In the genomic region with DNA sequence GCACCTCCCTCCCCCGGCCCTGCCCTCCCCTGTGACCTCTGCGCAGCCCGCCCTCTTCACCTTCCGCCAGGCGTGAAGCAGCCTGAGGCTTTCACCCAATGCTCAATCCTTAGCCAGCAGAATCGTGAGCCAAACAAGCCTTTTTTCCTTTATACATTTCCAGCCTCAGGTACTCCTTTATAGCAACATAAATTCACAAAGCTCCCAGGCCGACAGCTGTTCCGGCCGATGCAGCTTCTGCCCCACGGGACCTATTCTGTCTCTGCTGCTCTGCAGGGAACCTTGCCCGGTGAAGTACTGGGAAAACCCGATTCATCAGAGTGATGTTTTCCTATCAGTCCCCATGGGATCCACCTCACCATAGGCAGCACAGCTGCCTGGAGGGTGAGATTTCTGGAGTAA, we compare ENCODE assay signal across 16 cellular contexts.
DNase-seq lines count a peak whose midpoint lies in the region; ATAC-seq and TF ChIP-seq lines count a peak whose summit lies in the region.
"Had no signal": no experiment of that assay in that cellular context is flagged by ENCODE, and none has a peak within 500 bp of the region (broad histone marks: within the 10 kb centered on the region; RNA-seq: fewer than 3 reads in every experiment).

No MANE protein-coding gene starts in this region.

- H3K27ac ChIP-seq in esophagus squamous epithelium (peak overlapping the region; percentile 1 to 77 (median 60)), parathyroid adenoma (no peak overlapping the region), tibial artery (no peak overlapping the region)
- H3K27ac ChIP-seq: foreskin keratinocyte, RWPE1 had no signal

- WGBS in esophagus squamous epithelium, 2 donors: 35 to 54% methylated on average over 11 to 12 of the region's 12 CpGs

- H3K9me3 ChIP-seq in esophagus squamous epithelium (no peaks in the 10 kb centered on the region), parathyroid adenoma (ENCODE audit: control insufficient read depth, low read length) (no peaks in the 10 kb centered on the region), tibial artery (no peaks in the 10 kb centered on the region)
- H3K9me3 ChIP-seq: MG63, prostate gland had no signal

- peak overlapping the region in 1 of 2 donors; percentile 46 for H3K4me3 Mint-ChIP-seq in CD14-positive monocyte

- H3K4me1 ChIP-seq in esophagus squamous epithelium (peaks cover 0 to 29% (median 11%) of the 10 kb centered on the region in 3 donors), parathyroid adenoma (peaks cover 5% of the 10 kb centered on the region), tibial artery (peaks cover 0 to 6% (median 0%) of the 10 kb centered on the region in 4 donors)
- H3K4me1 ChIP-seq: prostate gland had no signal

- peaks cover 93 to 95% of the 10 kb centered on the region in 2 donors for H3K36me3 Mint-ChIP-seq in CD14-positive monocyte

- DNase-seq in CD14-positive monocyte (ENCODE audit: low spot score) (peak; percentile 18), NCI-H1092 treated with DMSO at 0.1 percent for 48 hours (lab: John Stamatoyannopoulos, UW) (peak; percentile 73), esophagus squamous epithelium (lab: John Stamatoyannopoulos, UW) (no peak), tibial artery (no peak)
- DNase-seq: activated CD4-positive, alpha-beta T cell treated with anti-CD3 and anti-CD28 coated beads for 4 hours; amygdala; foreskin keratinocyte; mammary epithelial cell; MG63 had no signal

- peaks cover 0 to 6% (median 2%) of the 10 kb centered on the region in 7 donors for H3K9me3 Mint-ChIP-seq in CD14-positive monocyte

- no peak for ATAC-seq in HG02642 (IDR thresholded peaks at IDR 0.05; ENCODE audit: poor library complexity, unreplicated experiment)
- no peak for ATAC-seq in GM19035 (IDR thresholded peaks at IDR 0.05; ENCODE audit: unreplicated experiment)
- no peak for ATAC-seq in GM18861 (IDR thresholded peaks at IDR 0.05; ENCODE audit: unreplicated experiment)
- ATAC-seq: foreskin keratinocyte, HCT116 had no signal

- TF ChIP-seq CTCF in CD14-positive monocyte (IDR thresholded peaks at IDR 0.05) (no peak), esophagus squamous epithelium (IDR thresholded peaks at IDR 0.05) (no peak), parathyroid adenoma (IDR thresholded peaks at IDR 0.05) (no peak), tibial artery (IDR thresholded peaks at IDR 0.05) (no peak)

- H3K4me1 Mint-ChIP-seq in CD14-positive monocyte: peaks cover 18% of the 10 kb centered on the region

- H3K27me3 ChIP-seq in esophagus squamous epithelium (no peaks in the 10 kb centered on the region), parathyroid adenoma (ENCODE audit: control insufficient read depth, insufficient read depth, low read length) (no peaks in the 10 kb centered on the region), tibial artery (no peaks in the 10 kb centered on the region)
- H3K27me3 ChIP-seq: foreskin keratinocyte, MG63 had no signal

- H2AFZ ChIP-seq in parathyroid adenoma: peak overlapping the region; percentile 70

- H3K9ac ChIP-seq in parathyroid adenoma: no peak overlapping the region

- intact Hi-C loops in CD14-positive monocyte (cut with micrococcal nuclease): no loop called here
- intact Hi-C loops in esophagus squamous epithelium (cut with DNase I): no loop called here
- intact Hi-C loops in tibial artery (cut with DNase I; ENCODE audit: low total_unique reads): no loop called here

- peaks cover 6 to 37% (median 11%) of the 10 kb centered on the region in 3 donors for H3K36me3 ChIP-seq in esophagus squamous epithelium
- H3K36me3 ChIP-seq in parathyroid adenoma (ENCODE audit: control insufficient read depth, insufficient read depth, low read length): no peaks in the 10 kb centered on the region
- peaks cover 12 to 51% (median 23%) of the 10 kb centered on the region in 3 donors for H3K36me3 ChIP-seq in tibial artery
- H3K36me3 ChIP-seq: prostate gland had no signal

- no peaks in the 10 kb centered on the region for H3K79me2 ChIP-seq in parathyroid adenoma

- TF ChIP-seq POLR2A in esophagus squamous epithelium (IDR thresholded peaks at IDR 0.05): no peak

- H3K4me3 ChIP-seq in esophagus squamous epithelium (no peak overlapping the region), parathyroid adenoma (ENCODE audit: low read depth, low read length) (no peak overlapping the region), tibial artery (no peak overlapping the region)
- H3K4me3 ChIP-seq: MG63, prostate gland had no signal

- H3K4me2 ChIP-seq in parathyroid adenoma (ENCODE audit: low read length): no peak overlapping the region

- no peak overlapping the region for H3K27ac Mint-ChIP-seq in CD14-positive monocyte

- peaks cover 10 to 44% (median 43%) of the 10 kb centered on the region in 3 donors for H3K27me3 Mint-ChIP-seq in CD14-positive monocyte (ENCODE audit: low read depth in 3 of 3)

Comparison
In these comparisons a context has a peak if more than half of its experiments do, and no peak if none do; other contexts are left out.
1. DNase-seq: peak in CD14-positive monocyte (single experiment) and NCI-H1092 treated with DMSO at 0.1 percent for 48 hours (single experiment); none in esophagus squamous epithelium (single experiment) and tibial artery (0 of 2).
2. H3K27ac ChIP-seq: peak in esophagus squamous epithelium (4 of 4); none in parathyroid adenoma (single experiment) and tibial artery (0 of 2).